Comparison of ENCODE assay signal across 31 cellular contexts in the genomic region with DNA sequence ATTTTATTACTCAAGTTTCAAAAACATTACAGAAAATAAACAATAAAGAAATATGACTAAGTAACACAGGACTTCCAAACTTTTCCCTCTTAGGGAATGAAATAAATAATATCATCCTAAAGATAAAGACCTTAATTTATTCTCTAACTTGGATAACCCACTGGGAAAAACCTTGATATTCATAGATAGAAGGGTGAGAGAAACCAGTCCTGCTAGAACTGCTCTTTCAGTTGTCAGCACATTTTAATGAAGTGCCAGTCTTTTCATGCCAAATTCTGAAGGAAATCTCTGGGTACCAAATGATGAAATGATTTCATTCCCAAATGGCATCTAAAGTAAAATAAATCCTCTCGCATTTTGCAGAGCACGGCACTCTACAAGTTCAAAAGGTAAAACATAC.
"Had no signal": no experiment of that assay in that cellular context is flagged by ENCODE, and none has a peak within 500 bp of the region (broad histone marks: within the 10 kb centered on the region; RNA-seq: fewer than 3 reads in every experiment).

No MANE protein-coding gene starts in this region.

- H3K4me1 ChIP-seq: adrenal gland, ascending aorta, body of pancreas, breast epithelium had no signal

- H3K4me3 ChIP-seq: adrenal gland, ascending aorta, body of pancreas, breast epithelium, cardiac muscle cell had no signal

- ATAC-seq: activated naive CD4-positive, alpha-beta T cell treated with anti-CD3 and anti-CD28 coated beads, Interleukin-2, amount 50 U/mL, for 72 hours; activated naive CD8-positive, alpha-beta T cell treated with anti-CD3 and anti-CD28 coated beads, Interleukin-2, amount 50 U/mL, for 24 hours; activated T-cell treated with anti-CD3 and anti-CD28 coated beads, Interleukin-2, amount 50 U/mL, for 4 hours; activated T-cell treated with anti-CD3 and anti-CD28 coated beads, Interleukin-2, amount 50 U/mL, for 72 hours; activated T-helper 17 cell treated with anti-CD3 and anti-CD28 coated beads, Interleukin-2, amount 50 U/mL, for 72 hours; body of pancreas had no signal

- DNase-seq: activated effector memory CD4-positive, alpha-beta T cell treated with anti-CD3 and anti-CD28 coated beads, Interleukin-2, amount 50 U/mL, for 16 hours; activated effector memory CD4-positive, alpha-beta T cell treated with Interleukin-2 at 50 U/mL for 16 hours; activated gamma-delta T cell; activated gamma-delta T cell treated with Interleukin-2 at 50 U/mL for 16 hours; activated naive CD4-positive, alpha-beta T cell; activated naive CD4-positive, alpha-beta T cell treated with anti-CD3 and anti-CD28 coated beads for 36 hours; activated naive CD4-positive, alpha-beta T cell treated with anti-CD3 and anti-CD28 coated beads, Interleukin-2, amount 10 ng/mL, durations not matched to agents 7 days and 5 days; activated naive CD4-positive, alpha-beta T cell treated with anti-CD3 and anti-CD28 coated beads, Interleukin-2, amount 50 U/mL, for 16 hours; activated naive CD4-positive, alpha-beta T cell treated with Interleukin-2 at 50 U/mL for 16 hours; activated naive CD8-positive, alpha-beta T cell treated with anti-CD3 and anti-CD28 coated beads for 36 hours; activated naive CD8-positive, alpha-beta T cell treated with anti-CD3 and anti-CD28 coated beads, Interleukin-2, amount 10 ng/mL, durations not matched to agents 7 days and 5 days; activated naive CD8-positive, alpha-beta T cell treated with anti-CD3 and anti-CD28 coated beads, Interleukin-2, amount 50 U/mL, for 24 hours; activated T-cell treated with anti-CD3 and anti-CD28 coated beads, Interleukin-2, amount 50 U/mL, for 24 hours; activated T-cell treated with anti-CD3 and anti-CD28 coated beads, Interleukin-2, amount 50 U/mL, for 4 hours; activated T-cell treated with anti-CD3 and anti-CD28 coated beads, Interleukin-2, amount 50 U/mL, for 48 hours; activated T-cell treated with anti-CD3 and anti-CD28 coated beads, Interleukin-2, amount 50 U/mL, for 72 hours; adrenal gland; amniotic stem cell; amygdala; anterior cingulate cortex; aorta; body of pancreas; brain microvascular endothelial cell; caudate nucleus; central memory CD4-positive, alpha-beta T cell; cerebellar nuclear complex had no signal

- H3K9me3 ChIP-seq: ascending aorta, body of pancreas, breast epithelium had no signal

- H3K27ac ChIP-seq: adrenal gland, ascending aorta, body of pancreas, brain microvascular endothelial cell, breast epithelium, cardiac muscle cell had no signal

- H3K27me3 ChIP-seq: adrenal gland, ascending aorta, body of pancreas, brain microvascular endothelial cell, breast epithelium, cardiac muscle cell had no signal

- H3K36me3 ChIP-seq: adrenal gland, ascending aorta, brain microvascular endothelial cell, breast epithelium, cardiac muscle cell had no signal
